ENCODE assay signal across 18 cellular contexts in the genomic region with DNA sequence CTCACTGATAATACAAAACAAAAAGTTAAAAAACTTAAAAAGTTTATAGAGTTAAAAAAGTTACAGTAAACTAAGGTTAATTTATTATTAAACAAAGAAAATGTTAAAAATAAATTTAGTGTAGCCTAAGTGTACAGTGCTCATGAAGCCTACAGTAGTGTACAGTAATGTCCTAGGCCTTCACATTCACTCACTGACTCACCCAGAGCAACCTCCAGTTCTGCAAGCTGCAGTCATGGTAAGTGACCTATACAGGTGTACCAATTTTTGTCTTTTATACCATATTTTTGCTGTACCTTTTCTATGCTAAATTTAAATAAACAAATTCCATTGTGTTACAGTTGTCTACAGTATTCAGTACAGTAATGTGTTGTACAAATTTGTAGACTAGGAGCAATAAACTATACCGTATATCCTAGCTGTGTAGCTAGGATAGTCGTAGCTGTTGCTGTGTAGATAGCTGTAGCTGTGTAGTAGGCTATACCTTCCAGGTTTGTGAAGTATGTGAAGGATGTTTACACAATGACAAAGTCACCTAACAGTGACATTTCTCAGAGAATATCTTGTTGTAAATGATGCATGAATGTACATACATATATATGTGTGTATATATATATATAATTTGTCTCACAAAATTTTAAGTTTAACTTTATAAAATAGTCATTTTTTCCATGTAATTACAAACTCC.
"Had no signal": no experiment of that assay in that cellular context is flagged by ENCODE, and none has a peak within 500 bp of the region (broad histone marks: within the 10 kb centered on the region; RNA-seq: fewer than 3 reads in every experiment).

No MANE protein-coding gene starts in this region.

- H3K4me1 Mint-ChIP-seq: activated CD4-positive, alpha-beta T cell treated with anti-CD3 and anti-CD28 coated beads, Interleukin-2, amount 10 ng/mL, durations not matched to agents 24 days and 14 days; activated naive CD8-positive, alpha-beta T cell treated with anti-CD3 and anti-CD28 coated beads, Interleukin-2, amount 10 ng/mL, durations not matched to agents 7 days and 5 days; activated T-helper 17 cell treated with anti-CD3 and anti-CD28 coated beads, Interleukin-2, amount 50 U/mL, for 72 hours had no signal

- H3K9me3 Mint-ChIP-seq: activated CD4-positive, alpha-beta T cell treated with anti-CD3 and anti-CD28 coated beads, Interleukin-2, amount 10 ng/mL, durations not matched to agents 24 days and 14 days; activated CD8-positive, alpha-beta T cell treated with anti-CD3 and anti-CD28 coated beads for 36 hours; activated naive CD8-positive, alpha-beta T cell treated with anti-CD3 and anti-CD28 coated beads, Interleukin-2, amount 10 ng/mL, durations not matched to agents 7 days and 5 days; activated T-helper 17 cell treated with anti-CD3 and anti-CD28 coated beads, Interleukin-2, amount 50 U/mL, for 72 hours; endodermal cell had no signal

- H3K4me3 Mint-ChIP-seq: activated CD4-positive, alpha-beta T cell treated with anti-CD3 and anti-CD28 coated beads, Interleukin-2, amount 10 ng/mL, durations not matched to agents 24 days and 14 days; activated CD8-positive, alpha-beta T cell treated with anti-CD3 and anti-CD28 coated beads for 36 hours; activated naive CD8-positive, alpha-beta T cell treated with anti-CD3 and anti-CD28 coated beads, Interleukin-2, amount 10 ng/mL, durations not matched to agents 7 days and 5 days; activated T-helper 17 cell treated with anti-CD3 and anti-CD28 coated beads, Interleukin-2, amount 50 U/mL, for 72 hours; brain; endodermal cell had no signal

- H3K36me3 Mint-ChIP-seq: activated naive CD8-positive, alpha-beta T cell treated with anti-CD3 and anti-CD28 coated beads, Interleukin-2, amount 10 ng/mL, durations not matched to agents 7 days and 5 days; brain had no signal

- ATAC-seq: activated CD8-positive, alpha-beta T cell treated with anti-CD3 and anti-CD28 coated beads for 36 hours; activated T-helper 17 cell treated with anti-CD3 and anti-CD28 coated beads, Interleukin-2, amount 50 U/mL, for 72 hours had no signal

- H3K4me1 ChIP-seq: colonic mucosa, uterus had no signal

- H3K27ac Mint-ChIP-seq: activated CD4-positive, alpha-beta T cell treated with anti-CD3 and anti-CD28 coated beads, Interleukin-2, amount 10 ng/mL, durations not matched to agents 24 days and 14 days; activated CD8-positive, alpha-beta T cell treated with anti-CD3 and anti-CD28 coated beads for 36 hours; activated naive CD8-positive, alpha-beta T cell treated with anti-CD3 and anti-CD28 coated beads, Interleukin-2, amount 10 ng/mL, durations not matched to agents 7 days and 5 days; activated T-helper 17 cell treated with anti-CD3 and anti-CD28 coated beads, Interleukin-2, amount 50 U/mL, for 72 hours; brain; endodermal cell had no signal

- H3K27me3 Mint-ChIP-seq: activated CD4-positive, alpha-beta T cell treated with anti-CD3 and anti-CD28 coated beads, Interleukin-2, amount 10 ng/mL, durations not matched to agents 24 days and 14 days; activated naive CD8-positive, alpha-beta T cell treated with anti-CD3 and anti-CD28 coated beads, Interleukin-2, amount 10 ng/mL, durations not matched to agents 7 days and 5 days; brain had no signal

- H3K27ac ChIP-seq: colonic mucosa, left ventricle myocardium inferior, tibial artery, uterus had no signal

- H3K27me3 ChIP-seq: colonic mucosa, tibial artery, uterus had no signal

- H3K4me3 ChIP-seq: colonic mucosa, left ventricle myocardium inferior, tibial artery, uterus had no signal

- DNase-seq: activated CD4-positive, alpha-beta T cell treated with anti-CD3 and anti-CD28 coated beads, Interleukin-2, amount 10 ng/mL, durations not matched to agents 24 days and 14 days; activated CD8-positive, alpha-beta T cell treated with anti-CD3 and anti-CD28 coated beads for 36 hours; activated naive CD4-positive, alpha-beta T cell; activated naive CD8-positive, alpha-beta T cell treated with anti-CD3 and anti-CD28 coated beads, Interleukin-2, amount 10 ng/mL, durations not matched to agents 7 days and 5 days; activated T-cell treated with anti-CD3 and anti-CD28 coated beads, Interleukin-2, amount 50 U/mL, for 1 hour; amygdala; central memory CD4-positive, alpha-beta T cell; colonic mucosa; endodermal cell; erythroblast; head of caudate nucleus; left ventricle myocardium inferior; stimulated activated CD4-positive, alpha-beta T cell treated with anti-CD3 and anti-CD28 coated beads, Interleukin-2, amount 100 ng/mL, for 24 hours; stimulated activated naive CD4-positive, alpha-beta T cell treated with Interleukin-2 at 50 U/mL for 16 hours; tibial artery; uterus had no signal

- H3K9me3 ChIP-seq: colonic mucosa, left ventricle myocardium inferior, tibial artery, uterus had no signal

- H3K36me3 ChIP-seq: colonic mucosa, left ventricle myocardium inferior, tibial artery, uterus had no signal
